In the genomic region with DNA sequence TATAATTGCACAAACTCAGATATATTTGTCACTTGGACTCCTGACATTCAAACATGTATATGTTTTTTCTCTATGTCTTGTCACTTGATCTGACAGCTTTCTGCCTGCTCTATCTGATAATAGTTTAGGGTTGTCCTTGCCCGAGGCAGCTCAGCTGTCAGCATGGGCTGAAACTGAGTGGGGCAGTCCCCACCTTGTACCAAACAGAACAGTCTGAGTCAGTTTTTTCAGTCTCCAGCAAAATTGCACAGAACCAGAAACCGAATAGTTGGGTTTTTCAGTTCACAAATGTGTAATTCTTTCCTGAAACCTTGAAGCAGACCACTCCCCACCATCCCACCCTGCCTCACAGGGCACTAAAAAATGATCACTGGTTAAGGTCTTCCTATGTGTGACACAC, we compare ENCODE assay signal across 13 cellular contexts. TPM values are rescaled to one million over a fixed set of nuclear protein-coding genes. Genes with fewer than 3 reads are reported as not detected.
DNase-seq lines count a peak whose midpoint lies in the region; ATAC-seq and TF ChIP-seq lines count a peak whose summit lies in the region.
"Had no signal": no experiment of that assay in that cellular context is flagged by ENCODE, and none has a peak within 500 bp of the region (broad histone marks: within the 10 kb centered on the region; RNA-seq: fewer than 3 reads in every experiment).

No MANE protein-coding gene starts in this region.

- TF ChIP-seq CTCF in MM.1S (IDR thresholded peaks at IDR 0.05; ENCODE audit: low read length), result no peak

- CTCF ChIA-PET in activated naive CD4-positive, alpha-beta T cell treated with anti-CD3 and anti-CD28 coated beads for 36 hours (lab: Charles Lee), result interaction anchor here (0.6 to 1.1 kb wide), 2 partner anchors 19 to 149 kb away, joined by 3 to 10 read pairs; no protein-coding TSS in a partner anchor

- H3K9ac ChIP-seq in MM.1S (ENCODE audit: low read length), result no peak overlapping the region
- H3K9ac ChIP-seq: BLaER1 had no signal

- intact Hi-C loops in activated naive CD4-positive, alpha-beta T cell treated with anti-CD3 and anti-CD28 coated beads for 36 hours (cut with micrococcal nuclease), result loop anchor here (1.0 to 10.0 kb wide), 5 partner anchors 13 to 457 kb away; a partner anchor contains a TSS

- no peaks in the 10 kb centered on the region for H3K9me3 ChIP-seq in MM.1S (replicated peaks; ENCODE audit: insufficient read depth, low read length)

- no peak overlapping the region for H2AFZ ChIP-seq in MM.1S (ENCODE audit: low read length)

- no peak overlapping the region for H3K4me3 ChIP-seq in MM.1S (ENCODE audit: low read length)
- H3K4me3 ChIP-seq: BLaER1 had no signal

- H3K36me3 Mint-ChIP-seq in activated naive CD4-positive, alpha-beta T cell treated with anti-CD3 and anti-CD28 coated beads for 36 hours (ENCODE audit: low read depth), result no peaks in the 10 kb centered on the region
- peaks cover 0 to 4% of the 10 kb centered on the region in 2 donors for H3K36me3 Mint-ChIP-seq in stimulated activated naive B cell treated with anti-CD40 and anti-IgM and Interleukin-4, amounts not matched to agents 10 μg/mL and 1 μg/mL and 100 μg/mL, for 72 hours

- H3K9me3 Mint-ChIP-seq in activated naive CD4-positive, alpha-beta T cell treated with anti-CD3 and anti-CD28 coated beads for 36 hours, result no peaks in the 10 kb centered on the region
- H3K9me3 Mint-ChIP-seq in stimulated activated naive B cell treated with anti-CD40 and anti-IgM and Interleukin-4, amounts not matched to agents 10 μg/mL and 1 μg/mL and 100 μg/mL, for 72 hours, result no peaks in the 10 kb centered on the region

- H3K27ac ChIP-seq in MM.1S (ENCODE audit: low read length), result no peak overlapping the region
- H3K27ac ChIP-seq: BLaER1, WERI-Rb-1 had no signal

- H3K4me1 ChIP-seq in MM.1S (ENCODE audit: low read length), result 0 out of 2 replicates have a peak, but pooled peaks cover 4% of the 10 kb centered on the region
- H3K4me1 ChIP-seq: BLaER1 had no signal

- peaks cover 76% of the 10 kb centered on the region for H3K27me3 Mint-ChIP-seq in activated naive CD4-positive, alpha-beta T cell treated with anti-CD3 and anti-CD28 coated beads for 36 hours (ENCODE audit: low read depth)
- H3K27me3 Mint-ChIP-seq in stimulated activated naive B cell treated with anti-CD40 and anti-IgM and Interleukin-4, amounts not matched to agents 10 μg/mL and 1 μg/mL and 100 μg/mL, for 72 hours, result peaks cover 62 to 65% of the 10 kb centered on the region in 2 donors

- no peaks in the 10 kb centered on the region for H3K79me2 ChIP-seq in MM.1S (ENCODE audit: low read length)

- H3K4me3 Mint-ChIP-seq in activated naive CD4-positive, alpha-beta T cell treated with anti-CD3 and anti-CD28 coated beads for 36 hours, result no peak overlapping the region
- no peak overlapping the region for H3K4me3 Mint-ChIP-seq in stimulated activated naive B cell treated with anti-CD40 and anti-IgM and Interleukin-4, amounts not matched to agents 10 μg/mL and 1 μg/mL and 100 μg/mL, for 72 hours

- H3K36me3 ChIP-seq in MM.1S (replicated peaks; ENCODE audit: insufficient read depth, low read length), result no peaks in the 10 kb centered on the region
- H3K36me3 ChIP-seq: BLaER1, WERI-Rb-1 had no signal

- 0 out of 2 replicates have a peak, but pooled peaks cover 6% of the 10 kb centered on the region for H3K27me3 ChIP-seq in MM.1S (replicated peaks; ENCODE audit: insufficient read depth, low read length)

- no peaks in the 10 kb centered on the region for H4K20me1 ChIP-seq in MM.1S (ENCODE audit: insufficient read depth, low read length)

- DNase-seq in activated naive CD4-positive, alpha-beta T cell treated with anti-CD3 and anti-CD28 coated beads for 36 hours, result peak; percentile 71
- DNase-seq in activated naive CD4-positive, alpha-beta T cell (lab: John Stamatoyannopoulos, UW), result no peak
- DNase-seq in MM.1S (peak; percentile 37), NCI-H2081 treated with DMSO at 0.1 percent for 48 hours (lab: John Stamatoyannopoulos, UW) (no peak), SIG-M5 treated with dmso at 0.1 percent for 504 hours (lab: John Stamatoyannopoulos, UW; ENCODE audit: unreplicated experiment) (no peak), NCI-H146 (lab: John Stamatoyannopoulos, UW) (no peak)
- DNase-seq in stimulated activated naive B cell treated with anti-CD40 and anti-IgM and Interleukin-4, amounts not matched to agents 10 μg/mL and 1 μg/mL and 100 μg/mL, for 72 hours, result peak; percentile 26
- DNase-seq: NCI-H2227 treated with DMSO at 0.1 percent for 48 hours, WERI-Rb-1 had no signal

- H3F3A ChIP-seq in MM.1S (ENCODE audit: insufficient read depth, low read length), result no peaks in the 10 kb centered on the region

- H3K27ac Mint-ChIP-seq in activated naive CD4-positive, alpha-beta T cell treated with anti-CD3 and anti-CD28 coated beads for 36 hours, result no peak overlapping the region
- H3K27ac Mint-ChIP-seq in stimulated activated naive B cell treated with anti-CD40 and anti-IgM and Interleukin-4, amounts not matched to agents 10 μg/mL and 1 μg/mL and 100 μg/mL, for 72 hours, result no peak overlapping the region

- no peaks in the 10 kb centered on the region for H3K9me2 ChIP-seq in MM.1S (replicated peaks; ENCODE audit: insufficient read depth, low read length)

- peak overlapping the region; percentile 22; the same call in 1 of the 2 replicates for H3K4me2 ChIP-seq in MM.1S (ENCODE audit: low read depth, low read length)
- H3K4me2 ChIP-seq: BLaER1 had no signal

- ATAC-seq in HG02623 (IDR thresholded peaks at IDR 0.05; ENCODE audit: unreplicated experiment), result peak; percentile 99
- ATAC-seq in stimulated activated naive B cell treated with anti-CD40 and anti-IgM and Interleukin-4, amounts not matched to agents 10 μg/mL and 1 μg/mL and 100 μg/mL, for 72 hours (replicated peaks), result peak; percentile 92 to 100
- ATAC-seq: HCT116 had no signal

- H3K4me1 Mint-ChIP-seq in activated naive CD4-positive, alpha-beta T cell treated with anti-CD3 and anti-CD28 coated beads for 36 hours (ENCODE audit: low read depth), result peaks cover 39% of the 10 kb centered on the region
- H3K4me1 Mint-ChIP-seq in stimulated activated naive B cell treated with anti-CD40 and anti-IgM and Interleukin-4, amounts not matched to agents 10 μg/mL and 1 μg/mL and 100 μg/mL, for 72 hours, result peaks cover 21% of the 10 kb centered on the region in 2 donors

RNA-seq across cellular contexts. Expression of a gene that starts 9.5 kb away (rescaled TPM):
- not detected for total RNA-seq in activated naive CD4-positive, alpha-beta T cell treated with anti-CD3 and anti-CD28 coated beads for 36 hours
- total RNA-seq: skeletal muscle tissue had no signal

RNA-seq across cellular contexts. Expression of a gene that starts 41.7 kb away (rescaled TPM):
- 10 to 100 TPM; 29.3 to 30.3 TPM for total RNA-seq in activated naive CD4-positive, alpha-beta T cell treated with anti-CD3 and anti-CD28 coated beads for 36 hours

Comparison
In these comparisons a context has a peak if more than half of its experiments do, and no peak if none do; other contexts are left out.
1. DNase-seq: peak in activated naive CD4-positive, alpha-beta T cell treated with anti-CD3 and anti-CD28 coated beads for 36 hours (single experiment), MM.1S (single experiment) and stimulated activated naive B cell treated with anti-CD40 and anti-IgM and Interleukin-4, amounts not matched to agents 10 μg/mL and 1 μg/mL and 100 μg/mL, for 72 hours (single experiment); none in activated naive CD4-positive, alpha-beta T cell (0 of 4), NCI-H2081 treated with DMSO at 0.1 percent for 48 hours (single experiment), SIG-M5 treated with dmso at 0.1 percent for 504 hours (single experiment) and NCI-H146 (single experiment).